Comparison of ENCODE assay signal across 8 cellular contexts in the genomic region with DNA sequence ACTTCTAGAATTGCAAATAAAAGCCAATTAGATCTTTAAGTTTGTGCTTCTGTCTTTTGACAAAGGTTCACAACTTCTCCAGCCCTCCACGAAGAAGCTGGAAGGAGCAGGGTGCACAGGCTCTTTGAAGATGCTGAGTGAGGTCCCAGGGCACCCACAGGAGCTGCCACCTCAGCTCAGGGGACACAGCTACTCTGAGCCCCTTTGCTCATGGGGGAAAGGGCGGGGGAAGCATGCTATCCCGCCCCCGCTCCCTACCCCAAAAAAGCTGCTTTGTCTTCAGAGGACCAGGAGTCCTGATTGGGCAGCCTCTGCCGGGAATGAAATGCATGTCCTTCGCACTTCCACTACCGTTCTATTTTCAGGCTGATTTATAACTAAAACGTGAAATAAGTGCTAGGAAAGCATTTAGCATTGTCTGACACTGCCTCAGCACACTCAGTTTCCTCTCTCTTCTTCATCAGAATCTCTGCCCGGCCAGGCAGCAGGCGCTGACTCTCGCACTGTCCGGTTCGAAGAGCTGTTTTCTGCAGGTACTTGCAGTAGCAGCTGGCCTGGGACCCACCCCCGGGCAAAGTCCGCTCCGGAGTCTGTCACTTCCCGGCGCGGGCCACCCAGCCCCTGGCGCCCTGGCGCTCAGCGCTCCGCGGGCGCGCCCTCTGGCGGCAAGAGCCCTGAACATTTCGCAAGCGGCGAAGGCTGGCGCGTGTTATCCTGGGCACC. TPM values are rescaled to one million over a fixed set of nuclear protein-coding genes. Genes with fewer than 3 reads are reported as not detected.
DNase-seq lines count a peak whose midpoint lies in the region; ATAC-seq and TF ChIP-seq lines count a peak whose summit lies in the region.

No MANE protein-coding gene starts in this region.

- ATAC-seq in GM18870 (IDR thresholded peaks at IDR 0.05; ENCODE audit: unreplicated experiment) (peak; percentile 85), HG03135 (IDR thresholded peaks at IDR 0.05; ENCODE audit: unreplicated experiment) (peak; percentile 87)

- no peaks in the 10 kb centered on the region for H3K27me3 ChIP-seq in kidney epithelial cell (ENCODE audit: control insufficient read depth, insufficient read depth, low read length)

- DNase-seq in AG09309 (ENCODE audit: low read depth) (no peak), NCI-H2227 treated with DMSO at 0.1 percent for 48 hours (lab: John Stamatoyannopoulos, UW) (peak; percentile 22), cerebellar cortex (ENCODE audit: low spot score) (peak; percentile 66), kidney epithelial cell (ENCODE audit: low read depth) (peak; percentile 37)
- DNase-seq in activated CD4-positive, CD25-positive, alpha-beta regulatory T cell treated with anti-CD3 and anti-CD28 coated beads, Interleukin-2, amount 50 U/mL, for 72 hours, result peak; percentile 85
- DNase-seq in stimulated activated CD4-positive, alpha-beta T cell treated with anti-CD3 and anti-CD28 coated beads, Interleukin-1b, Interleukin-23, amount 100 ng/mL, for 24 hours (ENCODE audit: low read depth in 4 of 4, low spot score in 1 of 4), result peak; percentile 59 to 71 (median 70)

- TF ChIP-seq CTCF in AG09309 (IDR thresholded peaks at IDR 0.05; ENCODE audit: control insufficient read depth, insufficient read depth, low read depth, low read length, missing control alignments), result peak; percentile 71
- peak; percentile 90 for TF ChIP-seq CTCF in kidney epithelial cell (IDR thresholded peaks at IDR 0.05; ENCODE audit: insufficient read depth, low read length, poor library complexity, severe bottlenecking)

- H3K36me3 ChIP-seq in kidney epithelial cell (ENCODE audit: control insufficient read depth, insufficient read depth, low read length), result no peaks in the 10 kb centered on the region

- H3K4me3 ChIP-seq in AG09309 (ENCODE audit: control insufficient read depth, low read depth, low read length) (peak overlapping the region; percentile 33), kidney epithelial cell (ENCODE audit: low read depth, low read length) (peak overlapping the region; percentile 21)

RNA-seq across cellular contexts. Expression of gene KLHL25, which starts 45.5 kb away (rescaled TPM):
- 13.2 and 14.8 TPM in 2 replicates for total RNA-seq in kidney epithelial cell
